8 cellular contexts compared by ENCODE assay signal in genomic region chr3:126704494-126705214, GRCh38. TPM values are rescaled to one million over a fixed set of nuclear protein-coding genes. Genes with fewer than 3 reads are reported as not detected.
A peak's percentile ranks its signal among the peaks of the same experiment; 100 is the strongest.
DNase-seq lines count a peak whose midpoint lies in the region; ATAC-seq and TF ChIP-seq lines count a peak whose summit lies in the region.

No MANE protein-coding gene starts in this region.

- H3K4me1 ChIP-seq in DND-41 (ENCODE audit: insufficient read depth, low read length) (peaks cover 30% of the 10 kb centered on the region), fibroblast of lung (ENCODE audit: control insufficient read depth, extremely low read depth, insufficient read depth, low read length) (no peaks in the 10 kb centered on the region), osteoblast (ENCODE audit: insufficient read depth, low read length) (peaks cover 13% of the 10 kb centered on the region)

- H4K20me1 ChIP-seq in DND-41 (ENCODE audit: insufficient read depth, low read length) (peaks cover 5% of the 10 kb centered on the region; the same call in 1 of the 2 replicates), fibroblast of lung (ENCODE audit: control insufficient read depth, extremely low read depth, insufficient read depth, low read length) (no peaks in the 10 kb centered on the region), osteoblast (ENCODE audit: insufficient read depth, low read length) (peaks cover 4% of the 10 kb centered on the region)

- H2AFZ ChIP-seq in DND-41 (ENCODE audit: low read depth, low read length) (peak overlapping the region; percentile 87), fibroblast of lung (ENCODE audit: low read length) (peak overlapping the region; percentile 87), osteoblast (ENCODE audit: low read length) (peak overlapping the region; percentile 97)

- DNase-seq in DND-41 (no peak), RWPE1 (ENCODE audit: low spot score) (peak; percentile 24), fibroblast of lung (ENCODE audit: low read depth in 2 of 2) (peak in 1 of 2 donors; percentile 7), osteoblast (ENCODE audit: insufficient read length, low spot score, missing footprints) (no peak)

- peak overlapping the region; percentile 70 for H3K9ac ChIP-seq in DND-41 (ENCODE audit: low read depth, low read length)
- H3K9ac ChIP-seq in fibroblast of lung (ENCODE audit: insufficient read depth, low read length): peak overlapping the region; percentile 58

- peaks cover 7% of the 10 kb centered on the region for H3K36me3 ChIP-seq in DND-41 (ENCODE audit: insufficient read depth, low read length)
- H3K36me3 ChIP-seq in fibroblast of lung (ENCODE audit: control insufficient read depth, insufficient read depth, low read length): no peaks in the 10 kb centered on the region
- no peaks in the 10 kb centered on the region for H3K36me3 ChIP-seq in osteoblast (ENCODE audit: insufficient read depth, low read length)

- peak overlapping the region; percentile 89 for H3K4me2 ChIP-seq in DND-41 (ENCODE audit: insufficient read depth, low read length)
- H3K4me2 ChIP-seq in fibroblast of lung (ENCODE audit: extremely low read depth, insufficient read depth, low read length): peak overlapping the region; percentile 92
- peak overlapping the region; percentile 95 for H3K4me2 ChIP-seq in osteoblast (ENCODE audit: insufficient read depth, low read length)

- CTCF ChIA-PET in RWPE1 (lab: Yijun Ruan, JAX): interaction anchor here (0.6 to 0.8 kb wide), 2 partner anchors 48 to 290 kb away, joined by 3 to 4 read pairs; no protein-coding TSS in a partner anchor

- POLR2A ChIA-PET in RWPE1 (lab: Yijun Ruan, JAX; ENCODE audit: low non-redundant PET): no interaction called here

- TF ChIP-seq CTCF in DND-41 (IDR thresholded peaks at IDR 0.05; ENCODE audit: borderline replicate concordance, extremely low read depth, low read length, poor library complexity, severe bottlenecking): no peak
- TF ChIP-seq CTCF in RWPE1 (conservative IDR thresholded peaks at IDR 0.05; ENCODE audit: low read depth): no peak
- TF ChIP-seq CTCF in fibroblast of lung (conservative IDR thresholded peaks at IDR 0.05 in 1 of 2, IDR thresholded peaks at IDR 0.05 in 1 of 2; ENCODE audit: low read depth in 1 of 2, low read length in 2 of 2): no peak
- no peak for TF ChIP-seq CTCF in osteoblast (IDR thresholded peaks at IDR 0.05; ENCODE audit: extremely low read depth, low read depth, low read length)

- no peak; the same call in 2 of the 3 replicates for ATAC-seq in DND-41 (ENCODE audit: insufficient read depth, low read depth)
- peak; percentile 11 for ATAC-seq in GM21717 (IDR thresholded peaks at IDR 0.05; ENCODE audit: unreplicated experiment)
- ATAC-seq in GM21825 (IDR thresholded peaks at IDR 0.05; ENCODE audit: unreplicated experiment): no peak
- ATAC-seq in GM18870 (IDR thresholded peaks at IDR 0.05; ENCODE audit: unreplicated experiment): no peak
- no peak for ATAC-seq in HG03139 (IDR thresholded peaks at IDR 0.05; ENCODE audit: unreplicated experiment)

- peak overlapping the region; percentile 70 for H3K27ac ChIP-seq in DND-41 (ENCODE audit: low read length)
- no peak overlapping the region; the same call in 1 of the 2 replicates for H3K27ac ChIP-seq in RWPE1
- H3K27ac ChIP-seq in fibroblast of lung (ENCODE audit: insufficient read depth, low read length): no peak overlapping the region
- no peak overlapping the region for H3K27ac ChIP-seq in osteoblast (ENCODE audit: low read depth, low read length)

- H3K9me3 ChIP-seq in DND-41 (ENCODE audit: insufficient read depth, low read length, severe bottlenecking) (no peaks in the 10 kb centered on the region), fibroblast of lung (ENCODE audit: control insufficient read depth, insufficient read depth, low read depth, low read length) (no peaks in the 10 kb centered on the region), osteoblast (ENCODE audit: low read depth, low read length) (no peaks in the 10 kb centered on the region)

- H3K27me3 ChIP-seq in DND-41 (ENCODE audit: insufficient read depth, low read length, poor library complexity) (no peaks in the 10 kb centered on the region), fibroblast of lung (ENCODE audit: control insufficient read depth, insufficient read depth, low read length) (no peaks in the 10 kb centered on the region), osteoblast (ENCODE audit: insufficient read depth, low read length) (peaks cover 18% of the 10 kb centered on the region)

- H3K79me2 ChIP-seq in DND-41 (ENCODE audit: insufficient read depth, low read length): peaks cover 52% of the 10 kb centered on the region
- no peaks in the 10 kb centered on the region for H3K79me2 ChIP-seq in fibroblast of lung (ENCODE audit: control insufficient read depth, insufficient read depth, low read length)
- H3K79me2 ChIP-seq in osteoblast (ENCODE audit: insufficient read depth, low read length): peaks cover 30% of the 10 kb centered on the region

- H3K4me3 ChIP-seq in DND-41 (ENCODE audit: low read depth in 1 of 2, low read length in 2 of 2): peak overlapping the region; percentile 80 to 96
- H3K4me3 ChIP-seq in fibroblast of lung (replicated peaks in 1 of 4; ENCODE audit: control extremely low read depth in 1 of 4, insufficient read depth in 1 of 4, low read depth in 3 of 4, low read length in 4 of 4): peak overlapping the region; percentile 68 to 83 (median 80)
- peak overlapping the region; percentile 90 for H3K4me3 ChIP-seq in osteoblast (ENCODE audit: insufficient read depth, low read length)

RNA-seq across cellular contexts. Expression of gene CHCHD6, which starts 0.6 kb away (rescaled TPM):
- total RNA-seq in fibroblast of lung: 9.5 and 11.1 TPM in 2 replicates
- 9.5 and 13.0 TPM in 2 replicates for polyA plus RNA-seq in fibroblast of lung
- 12.6 and 18.4 TPM in 2 replicates for polyA plus RNA-seq in fibroblast of lung (2012)
- 0.75 and 1.8 TPM in 2 replicates for polyA minus RNA-seq in fibroblast of lung (ENCODE audit: low replicate concordance)
- 10.9 and 13.0 TPM in 2 replicates for total RNA-seq in osteoblast

RNA-seq across cellular contexts. Expression of gene TXNRD3, which starts 49.7 kb away (rescaled TPM):
- total RNA-seq in fibroblast of lung (8.8 and 10.3 TPM in 2 replicates), osteoblast (18.1 and 20.3 TPM in 2 replicates)
- 4.9 and 5.2 TPM in 2 replicates for polyA plus RNA-seq in fibroblast of lung
- polyA plus RNA-seq in fibroblast of lung (2012): 10.2 and 13.3 TPM in 2 replicates
- polyA minus RNA-seq in fibroblast of lung (ENCODE audit: low replicate concordance): 5.1 and 8.5 TPM in 2 replicates
